11 cellular contexts compared by ENCODE assay signal in the genomic region with DNA sequence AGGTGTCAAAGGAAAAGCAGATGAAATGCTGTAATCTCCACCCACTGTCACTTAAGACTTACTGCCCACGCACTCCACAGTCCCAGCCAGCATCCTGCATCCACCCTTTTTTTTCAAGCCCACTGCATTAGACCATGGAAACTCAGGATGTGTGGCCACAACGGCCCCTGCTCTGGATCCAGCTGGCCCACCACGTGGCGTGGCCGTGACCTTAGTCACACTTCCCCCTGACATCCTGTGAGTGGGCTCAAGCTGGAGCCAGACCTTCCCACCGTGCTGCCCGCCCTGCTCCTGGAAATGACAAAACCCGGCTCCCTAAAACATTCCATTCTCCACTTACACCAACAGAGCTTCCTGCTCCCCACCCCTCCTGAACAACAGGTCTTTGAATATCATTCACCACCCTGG.
A peak's percentile ranks its signal among the peaks of the same experiment; 100 is the strongest.
DNase-seq lines count a peak whose midpoint lies in the region; ATAC-seq and TF ChIP-seq lines count a peak whose summit lies in the region.
"Had no signal": no experiment of that assay in that cellular context is flagged by ENCODE, and none has a peak within 500 bp of the region (broad histone marks: within the 10 kb centered on the region; RNA-seq: fewer than 3 reads in every experiment).

No MANE protein-coding gene starts in this region.

- H3K27ac Mint-ChIP-seq in activated CD8-positive, alpha-beta T cell treated with anti-CD3 and anti-CD28 coated beads for 36 hours: peak overlapping the region; percentile 50
- no peak overlapping the region for H3K27ac Mint-ChIP-seq in activated CD8-positive, alpha-beta T cell treated with anti-CD3 and anti-CD28 coated beads, Interleukin-2, amount 10 ng/mL, durations not matched to agents 7 days and 5 days
- H3K27ac Mint-ChIP-seq in stimulated activated memory B cell treated with anti-CD40 and anti-IgM and Interleukin-4, amounts not matched to agents 10 μg/mL and 1 μg/mL and 100 μg/mL, for 72 hours: peak overlapping the region; percentile 53

- no peak overlapping the region for H3K27ac ChIP-seq in right cardiac atrium (ENCODE audit: low read length)
- H3K27ac ChIP-seq: prostate gland had no signal

- no peak for DNase-seq in activated CD8-positive, alpha-beta T cell treated with anti-CD3 and anti-CD28 coated beads for 36 hours
- DNase-seq in activated CD8-positive, alpha-beta T cell treated with anti-CD3 and anti-CD28 coated beads, Interleukin-2, amount 10 ng/mL, durations not matched to agents 7 days and 5 days: no peak
- no peak for DNase-seq in adipocyte (ENCODE audit: low read depth)
- peak; percentile 65 to 77 (median 66) for DNase-seq in right cardiac atrium
- no peak for DNase-seq in GM10248 (ENCODE audit: extremely low spot score)
- no peak for DNase-seq in DMS153 treated with DMSO at 0.1 percent for 48 hours (lab: John Stamatoyannopoulos, UW; ENCODE audit: unreplicated experiment)
- DNase-seq: NCI-H1105 treated with DMSO at 0.1 percent for 48 hours had no signal

- H3K27me3 Mint-ChIP-seq in activated CD8-positive, alpha-beta T cell treated with anti-CD3 and anti-CD28 coated beads for 36 hours: no peaks in the 10 kb centered on the region
- no peaks in the 10 kb centered on the region for H3K27me3 Mint-ChIP-seq in activated CD8-positive, alpha-beta T cell treated with anti-CD3 and anti-CD28 coated beads, Interleukin-2, amount 10 ng/mL, durations not matched to agents 7 days and 5 days (ENCODE audit: low read depth)
- no peaks in the 10 kb centered on the region for H3K27me3 Mint-ChIP-seq in stimulated activated memory B cell treated with anti-CD40 and anti-IgM and Interleukin-4, amounts not matched to agents 10 μg/mL and 1 μg/mL and 100 μg/mL, for 72 hours

- H3K27me3 ChIP-seq in adipocyte (replicated peaks; ENCODE audit: control insufficient read depth, insufficient read depth, low read length) (no peaks in the 10 kb centered on the region), right cardiac atrium (ENCODE audit: control insufficient read depth, insufficient read depth) (no peaks in the 10 kb centered on the region)

- peaks cover 17% of the 10 kb centered on the region for H3K9me3 ChIP-seq in adipocyte (ENCODE audit: control insufficient read depth, low read length)
- no peaks in the 10 kb centered on the region for H3K9me3 ChIP-seq in right cardiac atrium (ENCODE audit: control insufficient read depth, low read length)
- H3K9me3 ChIP-seq: prostate gland had no signal

- H3K4me1 ChIP-seq in adipocyte (ENCODE audit: control insufficient read depth, insufficient read depth, low read length) (peaks cover 28% of the 10 kb centered on the region), right cardiac atrium (ENCODE audit: control insufficient read depth, insufficient read depth, low read length) (peaks cover 2% of the 10 kb centered on the region)
- H3K4me1 ChIP-seq: prostate gland had no signal

- peaks cover 55% of the 10 kb centered on the region for H3K36me3 Mint-ChIP-seq in activated CD8-positive, alpha-beta T cell treated with anti-CD3 and anti-CD28 coated beads for 36 hours (ENCODE audit: low read depth)
- peaks cover 20% of the 10 kb centered on the region for H3K36me3 Mint-ChIP-seq in activated CD8-positive, alpha-beta T cell treated with anti-CD3 and anti-CD28 coated beads, Interleukin-2, amount 10 ng/mL, durations not matched to agents 7 days and 5 days (ENCODE audit: low read depth)
- no peaks in the 10 kb centered on the region for H3K36me3 Mint-ChIP-seq in stimulated activated memory B cell treated with anti-CD40 and anti-IgM and Interleukin-4, amounts not matched to agents 10 μg/mL and 1 μg/mL and 100 μg/mL, for 72 hours

- peak overlapping the region; percentile 20 for H3K4me3 Mint-ChIP-seq in activated CD8-positive, alpha-beta T cell treated with anti-CD3 and anti-CD28 coated beads for 36 hours
- no peak overlapping the region for H3K4me3 Mint-ChIP-seq in activated CD8-positive, alpha-beta T cell treated with anti-CD3 and anti-CD28 coated beads, Interleukin-2, amount 10 ng/mL, durations not matched to agents 7 days and 5 days
- no peak overlapping the region for H3K4me3 Mint-ChIP-seq in stimulated activated memory B cell treated with anti-CD40 and anti-IgM and Interleukin-4, amounts not matched to agents 10 μg/mL and 1 μg/mL and 100 μg/mL, for 72 hours

- H3K36me3 ChIP-seq in adipocyte (ENCODE audit: control insufficient read depth, insufficient read depth, low read length, severe bottlenecking): no peaks in the 10 kb centered on the region
- H3K36me3 ChIP-seq: prostate gland had no signal

- ATAC-seq in activated CD8-positive, alpha-beta T cell treated with anti-CD3 and anti-CD28 coated beads for 36 hours: no peak
- no peak for ATAC-seq in activated CD8-positive, alpha-beta T cell treated with anti-CD3 and anti-CD28 coated beads, Interleukin-2, amount 10 ng/mL, durations not matched to agents 7 days and 5 days
- ATAC-seq in right cardiac atrium (peak; percentile 81 to 98), HG02884 (IDR thresholded peaks at IDR 0.05; ENCODE audit: unreplicated experiment) (no peak)
- no peak for ATAC-seq in stimulated activated memory B cell treated with anti-CD40 and anti-IgM and Interleukin-4, amounts not matched to agents 10 μg/mL and 1 μg/mL and 100 μg/mL, for 72 hours
- ATAC-seq: activated CD4-positive, CD25-positive, alpha-beta regulatory T cell treated with anti-CD3 and anti-CD28 coated beads, Interleukin-2, amount 50 U/mL, for 24 hours had no signal

- WGBS in right cardiac atrium: 18% methylated on average over 8 of the region's 8 CpGs

- H3K9me3 Mint-ChIP-seq in activated CD8-positive, alpha-beta T cell treated with anti-CD3 and anti-CD28 coated beads for 36 hours: peaks cover 2% of the 10 kb centered on the region
- H3K9me3 Mint-ChIP-seq in activated CD8-positive, alpha-beta T cell treated with anti-CD3 and anti-CD28 coated beads, Interleukin-2, amount 10 ng/mL, durations not matched to agents 7 days and 5 days (ENCODE audit: insufficient read depth): peaks cover 5% of the 10 kb centered on the region
- H3K9me3 Mint-ChIP-seq in stimulated activated memory B cell treated with anti-CD40 and anti-IgM and Interleukin-4, amounts not matched to agents 10 μg/mL and 1 μg/mL and 100 μg/mL, for 72 hours: no peaks in the 10 kb centered on the region

- H3K4me1 Mint-ChIP-seq in activated CD8-positive, alpha-beta T cell treated with anti-CD3 and anti-CD28 coated beads for 36 hours (ENCODE audit: low read depth): peaks cover 55% of the 10 kb centered on the region
- H3K4me1 Mint-ChIP-seq in activated CD8-positive, alpha-beta T cell treated with anti-CD3 and anti-CD28 coated beads, Interleukin-2, amount 10 ng/mL, durations not matched to agents 7 days and 5 days (ENCODE audit: low read depth): peaks cover 38% of the 10 kb centered on the region
- H3K4me1 Mint-ChIP-seq in stimulated activated memory B cell treated with anti-CD40 and anti-IgM and Interleukin-4, amounts not matched to agents 10 μg/mL and 1 μg/mL and 100 μg/mL, for 72 hours: peaks cover 6% of the 10 kb centered on the region

- intact Hi-C loops in activated CD8-positive, alpha-beta T cell treated with anti-CD3 and anti-CD28 coated beads for 36 hours (cut with micrococcal nuclease): no loop called here
- intact Hi-C loops in right cardiac atrium (cut with DNase I): no loop called here

- CTCF ChIA-PET in activated CD8-positive, alpha-beta T cell treated with anti-CD3 and anti-CD28 coated beads for 36 hours (lab: Charles Lee): interaction anchor here (0.8 to 1.1 kb wide), 2 partner anchors 13 to 31 kb away, joined by 3 to 4 read pairs; no protein-coding TSS in a partner anchor
- CTCF ChIA-PET in activated CD8-positive, alpha-beta T cell treated with anti-CD3 and anti-CD28 coated beads, Interleukin-2, amount 10 ng/mL, durations not matched to agents 7 days and 5 days (lab: Charles Lee): interaction anchor here (0.9 kb wide), 1 partner anchor 13 kb away, joined by 3 read pairs; no protein-coding TSS in a partner anchor
- CTCF ChIA-PET in GM10248 (lab: Yijun Ruan, JAX): no interaction called here

- TF ChIP-seq CTCF in activated CD8-positive, alpha-beta T cell treated with anti-CD3 and anti-CD28 coated beads for 36 hours (IDR thresholded peaks at IDR 0.05): no peak
- TF ChIP-seq CTCF in GM10248 (IDR thresholded peaks at IDR 0.05; ENCODE audit: control extremely low read depth, extremely low read depth, low read depth, missing control alignments): no peak

- peak overlapping the region; percentile 8 for H3K9ac ChIP-seq in adipocyte (ENCODE audit: low read length)

- POLR2A ChIA-PET in activated CD8-positive, alpha-beta T cell treated with anti-CD3 and anti-CD28 coated beads for 36 hours (lab: Charles Lee): interaction anchor here (1.3 kb wide), 1 partner anchor 22 kb away, joined by 3 read pairs; no protein-coding TSS in a partner anchor
- POLR2A ChIA-PET in activated CD8-positive, alpha-beta T cell treated with anti-CD3 and anti-CD28 coated beads, Interleukin-2, amount 10 ng/mL, durations not matched to agents 7 days and 5 days (lab: Charles Lee): interaction anchor here (0.7 kb wide), 1 partner anchor 19 kb away, joined by 3 read pairs; no protein-coding TSS in a partner anchor
- POLR2A ChIA-PET in GM10248 (lab: Yijun Ruan, JAX): no interaction called here

- peak overlapping the region; percentile 28 for H3K4me3 ChIP-seq in adipocyte (ENCODE audit: low read length)
- no peak overlapping the region for H3K4me3 ChIP-seq in right cardiac atrium (ENCODE audit: low read length)
- H3K4me3 ChIP-seq: prostate gland had no signal

Comparison
In these comparisons a context has a peak if more than half of its experiments do, and no peak if none do; other contexts are left out.
1. ATAC-seq: peak in right cardiac atrium (2 of 2); none in activated CD8-positive, alpha-beta T cell treated with anti-CD3 and anti-CD28 coated beads for 36 hours (single experiment), activated CD8-positive, alpha-beta T cell treated with anti-CD3 and anti-CD28 coated beads, Interleukin-2, amount 10 ng/mL, durations not matched to agents 7 days and 5 days (single experiment), stimulated activated memory B cell treated with anti-CD40 and anti-IgM and Interleukin-4, amounts not matched to agents 10 μg/mL and 1 μg/mL and 100 μg/mL, for 72 hours (single experiment) and HG02884 (single experiment).
2. DNase-seq: peak in right cardiac atrium (3 of 3); none in activated CD8-positive, alpha-beta T cell treated with anti-CD3 and anti-CD28 coated beads for 36 hours (single experiment), activated CD8-positive, alpha-beta T cell treated with anti-CD3 and anti-CD28 coated beads, Interleukin-2, amount 10 ng/mL, durations not matched to agents 7 days and 5 days (single experiment), adipocyte (single experiment), GM10248 (single experiment) and DMS153 treated with DMSO at 0.1 percent for 48 hours (single experiment).